In the genomic region with DNA sequence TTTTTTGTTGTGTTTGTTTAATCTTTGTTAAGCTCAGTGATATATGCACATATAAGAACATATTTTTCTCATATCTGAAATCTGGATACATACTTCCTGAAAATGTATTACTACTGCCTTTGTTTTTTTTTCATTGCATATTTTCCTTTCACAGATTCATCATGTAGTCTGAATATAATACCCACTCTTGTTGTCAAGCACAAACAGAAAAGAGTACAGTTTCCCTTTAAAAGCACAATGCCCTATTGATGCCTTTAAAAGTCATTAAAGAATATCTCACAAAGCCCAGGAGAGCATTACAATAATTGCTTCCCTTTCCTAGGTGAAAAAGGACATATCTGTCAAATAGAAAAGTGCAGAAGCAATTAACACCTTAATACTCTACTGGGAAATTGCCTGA, we compare ENCODE assay signal across 28 cellular contexts.
"Had no signal": no experiment of that assay in that cellular context is flagged by ENCODE, and none has a peak within 500 bp of the region (broad histone marks: within the 10 kb centered on the region; RNA-seq: fewer than 3 reads in every experiment).

No MANE protein-coding gene starts in this region.

- H3K27me3 Mint-ChIP-seq: activated CD4-positive, alpha-beta T cell treated with anti-CD3 and anti-CD28 coated beads, Interleukin-2, amount 10 ng/mL, durations not matched to agents 7 days and 5 days; activated naive CD4-positive, alpha-beta T cell treated with anti-CD3 and anti-CD28 coated beads, Interleukin-2, amount 50 U/mL, for 24 hours had no signal

- FAIRE-seq: astrocyte, K562, RCC 7860 had no signal

- H3K4me3 Mint-ChIP-seq: activated CD4-positive, alpha-beta T cell treated with anti-CD3 and anti-CD28 coated beads for 36 hours; activated CD4-positive, alpha-beta T cell treated with anti-CD3 and anti-CD28 coated beads, Interleukin-2, amount 10 ng/mL, durations not matched to agents 7 days and 5 days; activated CD8-positive, alpha-beta T cell treated with anti-CD3 and anti-CD28 coated beads, Interleukin-2, amount 10 ng/mL, durations not matched to agents 7 days and 5 days; activated naive CD4-positive, alpha-beta T cell treated with anti-CD3 and anti-CD28 coated beads, Interleukin-2, amount 50 U/mL, for 24 hours; activated naive CD8-positive, alpha-beta T cell treated with anti-CD3 and anti-CD28 coated beads, Interleukin-2, amount 10 ng/mL, durations not matched to agents 7 days and 5 days; activated T-cell treated with anti-CD3 and anti-CD28 coated beads, Interleukin-2, amount 50 U/mL, for 24 hours; WTC11 had no signal

- H3K9me3 Mint-ChIP-seq: activated naive CD4-positive, alpha-beta T cell treated with anti-CD3 and anti-CD28 coated beads, Interleukin-2, amount 50 U/mL, for 24 hours; activated naive CD8-positive, alpha-beta T cell treated with anti-CD3 and anti-CD28 coated beads, Interleukin-2, amount 10 ng/mL, durations not matched to agents 7 days and 5 days; activated T-cell treated with anti-CD3 and anti-CD28 coated beads, Interleukin-2, amount 50 U/mL, for 24 hours; activated T-helper 2 cell treated with anti-CD3 and anti-CD28 coated beads, Interferon-gamma antibody, Interleukin-2, Interleukin-4, amounts not matched to agents 10 μg/mL and 5 μg/mL and 100 μg/mL, durations not matched to agents 14 hours and 24 hours and 36 hours had no signal

- DNase-seq: activated CD4-positive, alpha-beta T cell treated with anti-CD3 and anti-CD28 coated beads for 36 hours; activated CD4-positive, alpha-beta T cell treated with anti-CD3 and anti-CD28 coated beads, Interleukin-2, amount 10 ng/mL, durations not matched to agents 7 days and 5 days; activated CD4-positive, alpha-beta T cell treated with anti-CD3 and anti-CD28 coated beads, Interleukin-2, amount 50 U/mL, for 48 hours; activated CD8-positive, alpha-beta T cell treated with anti-CD3 and anti-CD28 coated beads, Interleukin-2, amount 10 ng/mL, durations not matched to agents 7 days and 5 days; activated gamma-delta T cell; activated naive CD4-positive, alpha-beta T cell treated with Interleukin-2 at 50 U/mL for 16 hours; activated naive CD8-positive, alpha-beta T cell treated with anti-CD3 and anti-CD28 coated beads, Interleukin-2, amount 10 ng/mL, durations not matched to agents 7 days and 5 days; activated T-cell treated with anti-CD3 and anti-CD28 coated beads, Interleukin-2, amount 50 U/mL, for 24 hours; adrenal gland; body of pancreas; NCI-H1048; NCI-H1105 treated with DMSO at 0.1 percent for 48 hours; NCI-H1436; NCI-H1694; NCI-H1930; NCI-H2081 treated with DMSO at 0.1 percent for 48 hours; NCI-H524 treated with DMSO at 0.1 percent for 48 hours; NK-92 treated with Interleukin-12 subunit alpha and Interleukin-12 subunit beta, amount 100 ng/mL, for 24 hours; PC-9; Right ventricle myocardium superior; T1000 had no signal

- H3K36me3 Mint-ChIP-seq: activated naive CD8-positive, alpha-beta T cell treated with anti-CD3 and anti-CD28 coated beads, Interleukin-2, amount 10 ng/mL, durations not matched to agents 7 days and 5 days had no signal

- H3K4me1 Mint-ChIP-seq: activated CD4-positive, alpha-beta T cell treated with anti-CD3 and anti-CD28 coated beads for 36 hours; activated CD4-positive, alpha-beta T cell treated with anti-CD3 and anti-CD28 coated beads, Interleukin-2, amount 10 ng/mL, durations not matched to agents 7 days and 5 days; activated naive CD4-positive, alpha-beta T cell treated with anti-CD3 and anti-CD28 coated beads, Interleukin-2, amount 50 U/mL, for 24 hours; activated naive CD8-positive, alpha-beta T cell treated with anti-CD3 and anti-CD28 coated beads, Interleukin-2, amount 10 ng/mL, durations not matched to agents 7 days and 5 days had no signal

- H3K27ac Mint-ChIP-seq: activated CD4-positive, alpha-beta T cell treated with anti-CD3 and anti-CD28 coated beads for 36 hours; activated CD4-positive, alpha-beta T cell treated with anti-CD3 and anti-CD28 coated beads, Interleukin-2, amount 10 ng/mL, durations not matched to agents 7 days and 5 days; activated CD8-positive, alpha-beta T cell treated with anti-CD3 and anti-CD28 coated beads, Interleukin-2, amount 10 ng/mL, durations not matched to agents 7 days and 5 days; activated naive CD4-positive, alpha-beta T cell treated with anti-CD3 and anti-CD28 coated beads, Interleukin-2, amount 50 U/mL, for 24 hours; activated naive CD8-positive, alpha-beta T cell treated with anti-CD3 and anti-CD28 coated beads, Interleukin-2, amount 10 ng/mL, durations not matched to agents 7 days and 5 days; activated T-cell treated with anti-CD3 and anti-CD28 coated beads, Interleukin-2, amount 50 U/mL, for 24 hours; activated T-helper 2 cell treated with anti-CD3 and anti-CD28 coated beads, Interferon-gamma antibody, Interleukin-2, Interleukin-4, amounts not matched to agents 10 μg/mL and 5 μg/mL and 100 μg/mL, durations not matched to agents 14 hours and 24 hours and 36 hours; WTC11 had no signal

- ATAC-seq: activated CD4-positive, alpha-beta T cell treated with anti-CD3 and anti-CD28 coated beads for 36 hours; activated CD4-positive, CD25-positive, alpha-beta regulatory T cell treated with anti-CD3 and anti-CD28 coated beads, Interleukin-2, amount 50 U/mL, for 24 hours; activated CD8-positive, alpha-beta T cell treated with anti-CD3 and anti-CD28 coated beads, Interleukin-2, amount 10 ng/mL, durations not matched to agents 7 days and 5 days; body of pancreas; K562; WTC11 had no signal
